11 cellular contexts compared by ENCODE assay signal in genomic region chr1:172393354-172393753, GRCh38. TPM values are rescaled to one million over a fixed set of nuclear protein-coding genes. Genes with fewer than 3 reads are reported as not detected.
A peak's percentile ranks its signal among the peaks of the same experiment; 100 is the strongest.
DNase-seq lines count a peak whose midpoint lies in the region; ATAC-seq and TF ChIP-seq lines count a peak whose summit lies in the region.
"Had no signal": no experiment of that assay in that cellular context is flagged by ENCODE, and none has a peak within 500 bp of the region (broad histone marks: within the 10 kb centered on the region; RNA-seq: fewer than 3 reads in every experiment).

No MANE protein-coding gene starts in this region.

- H4K20me1 ChIP-seq in SU-DHL-6 (ENCODE audit: low read depth, low read length), result no peaks in the 10 kb centered on the region

- ATAC-seq in GM18505 (IDR thresholded peaks at IDR 0.05; ENCODE audit: unreplicated experiment), result no peak
- ATAC-seq in stimulated activated naive CD8-positive, alpha-beta T cell treated with anti-CD3 and anti-CD28 coated beads, Interleukin-15, amount 100 ng/mL, for 72 hours, result no peak
- ATAC-seq in left lung, result no peak

- peak overlapping the region; percentile 66 for H2AFZ ChIP-seq in SU-DHL-6 (ENCODE audit: low read depth, low read length, severe bottlenecking)

- H3K4me2 ChIP-seq in SU-DHL-6 (ENCODE audit: low read depth, low read length, poor library complexity, severe bottlenecking), result peak overlapping the region; percentile 86

- H3K9ac ChIP-seq in SU-DHL-6 (ENCODE audit: low read length), result peak overlapping the region; percentile 45

- peaks cover 0 to 11% (median 0%) of the 10 kb centered on the region in 3 donors for H3K36me3 Mint-ChIP-seq in immature natural killer cell
- H3K36me3 Mint-ChIP-seq: activated CD4-positive, alpha-beta memory T cell treated with anti-CD3 and anti-CD28 coated beads for 36 hours had no signal

- H3K9me2 ChIP-seq in SU-DHL-6 (replicated peaks; ENCODE audit: insufficient read depth, low read length), result no peaks in the 10 kb centered on the region

- H3K4me3 Mint-ChIP-seq in immature natural killer cell, result no peak overlapping the region
- peak overlapping the region; percentile 47 to 63 for H3K4me3 Mint-ChIP-seq in stimulated activated naive CD8-positive, alpha-beta T cell treated with anti-CD3 and anti-CD28 coated beads, Interleukin-15, amount 100 ng/mL, for 72 hours

- H3K27ac ChIP-seq in SU-DHL-6 (ENCODE audit: low read depth, low read length) (peak overlapping the region; percentile 93), left lung (no peak overlapping the region)

- peaks cover 0 to 4% (median 0%) of the 10 kb centered on the region in 3 donors for H3K27me3 Mint-ChIP-seq in immature natural killer cell (ENCODE audit: low read depth in 3 of 3)
- H3K27me3 Mint-ChIP-seq in stimulated activated naive CD8-positive, alpha-beta T cell treated with anti-CD3 and anti-CD28 coated beads, Interleukin-15, amount 100 ng/mL, for 72 hours, result no peaks in the 10 kb centered on the region
- H3K27me3 Mint-ChIP-seq: activated CD4-positive, alpha-beta memory T cell treated with anti-CD3 and anti-CD28 coated beads for 36 hours had no signal

- no peaks in the 10 kb centered on the region for H3K36me3 ChIP-seq in SU-DHL-6 (ENCODE audit: low read length)
- no peaks in the 10 kb centered on the region for H3K36me3 ChIP-seq in left lung

- TF ChIP-seq CTCF in SU-DHL-6 (IDR thresholded peaks at IDR 0.05; ENCODE audit: insufficient read depth, low read length, poor library complexity, severe bottlenecking) (no peak), left lung (IDR thresholded peaks at IDR 0.05) (no peak)

- H3K27me3 ChIP-seq in SU-DHL-6 (ENCODE audit: low read length) (no peaks in the 10 kb centered on the region), left lung (no peaks in the 10 kb centered on the region)

- H3K79me2 ChIP-seq in SU-DHL-6 (ENCODE audit: insufficient read depth, low read length), result no peaks in the 10 kb centered on the region

- DNase-seq in immature natural killer cell (no peak), ACHN (no peak), left lung (no peak)
- no peak for DNase-seq in stimulated activated naive CD8-positive, alpha-beta T cell treated with anti-CD3 and anti-CD28 coated beads, Interleukin-15, amount 100 ng/mL, for 72 hours
- no peak for DNase-seq in stimulated activated CD4-positive, alpha-beta T cell treated with anti-CD3 and anti-CD28 coated beads, Interleukin-15, amount 100 ng/mL, for 24 hours
- DNase-seq: NCI-H1694, SHP77 treated with DMSO at 0.1 percent for 48 hours had no signal

- intact Hi-C loops in left lung (cut with DNase I), result no loop called here

- H3F3A ChIP-seq in SU-DHL-6 (ENCODE audit: insufficient read depth), result peaks cover 26% of the 10 kb centered on the region; the same call in 1 of the 2 replicates

- peaks cover 8 to 18% of the 10 kb centered on the region in 2 donors for H3K4me1 ChIP-seq in left lung

- H3K9me3 Mint-ChIP-seq in immature natural killer cell, result no peaks in the 10 kb centered on the region
- H3K9me3 Mint-ChIP-seq in stimulated activated naive CD8-positive, alpha-beta T cell treated with anti-CD3 and anti-CD28 coated beads, Interleukin-15, amount 100 ng/mL, for 72 hours, result no peaks in the 10 kb centered on the region
- H3K9me3 Mint-ChIP-seq: activated CD4-positive, alpha-beta memory T cell treated with anti-CD3 and anti-CD28 coated beads for 36 hours had no signal

- H3K4me1 Mint-ChIP-seq in immature natural killer cell, result peaks cover 26 to 38% of the 10 kb centered on the region in 2 donors
- H3K4me1 Mint-ChIP-seq in stimulated activated naive CD8-positive, alpha-beta T cell treated with anti-CD3 and anti-CD28 coated beads, Interleukin-15, amount 100 ng/mL, for 72 hours, result peaks cover 68% of the 10 kb centered on the region

- H3K9me3 ChIP-seq in SU-DHL-6 (ENCODE audit: insufficient read depth, low read length), result no peaks in the 10 kb centered on the region
- H3K9me3 ChIP-seq in left lung, result no peaks in the 10 kb centered on the region

- H3K4me3 ChIP-seq in SU-DHL-6 (ENCODE audit: insufficient read depth, low read length, poor library complexity, severe bottlenecking) (peak overlapping the region; percentile 20), left lung (no peak overlapping the region)
- H3K4me3 ChIP-seq: lung had no signal

- in situ Hi-C loops in ACHN (cut with HindIII; ENCODE audit: low pct_ligation_motif_present, low pct_unique_long_range_greater_than_20kb, low sequenced_read_pairs), result no loop called here

- peak; percentile 12 for TF ChIP-seq POLR2A in GM18505 (IDR thresholded peaks at IDR 0.05; ENCODE audit: borderline replicate concordance, extremely low read depth, insufficient read depth, insufficient read length)

- peak overlapping the region in 4 of 6 donors; percentile 29 to 92 (median 62) for H3K27ac Mint-ChIP-seq in immature natural killer cell
- H3K27ac Mint-ChIP-seq in stimulated activated naive CD8-positive, alpha-beta T cell treated with anti-CD3 and anti-CD28 coated beads, Interleukin-15, amount 100 ng/mL, for 72 hours, result peak overlapping the region in 1 of 2 donors; percentile 51

RNA-seq across cellular contexts. Expression of gene C1orf105, which starts 27.1 kb away (rescaled TPM):
- not detected for polyA plus RNA-seq in immature natural killer cell
- not detected for total RNA-seq in left lung
- total RNA-seq: activated CD4-positive, alpha-beta memory T cell treated with anti-CD3 and anti-CD28 coated beads for 36 hours; lung had no signal
- polyA plus RNA-seq: lung had no signal

RNA-seq across cellular contexts. Expression of gene PIGC, which starts 50.5 kb away (rescaled TPM):
- polyA plus RNA-seq in immature natural killer cell, result 10 to 100 TPM; 77.1 to 90.0 (median 83.4) TPM
- 10 to 100 TPM; 22.3 to 22.9 TPM for total RNA-seq in left lung

Comparison
In these comparisons a context has a peak if more than half of its experiments do, and no peak if none do; other contexts are left out.
1. H3K4me3 Mint-ChIP-seq: peak in stimulated activated naive CD8-positive, alpha-beta T cell treated with anti-CD3 and anti-CD28 coated beads, Interleukin-15, amount 100 ng/mL, for 72 hours (2 of 2); none in immature natural killer cell (0 of 5).